ENCODE assay signal across 2 cellular contexts in the genomic region with DNA sequence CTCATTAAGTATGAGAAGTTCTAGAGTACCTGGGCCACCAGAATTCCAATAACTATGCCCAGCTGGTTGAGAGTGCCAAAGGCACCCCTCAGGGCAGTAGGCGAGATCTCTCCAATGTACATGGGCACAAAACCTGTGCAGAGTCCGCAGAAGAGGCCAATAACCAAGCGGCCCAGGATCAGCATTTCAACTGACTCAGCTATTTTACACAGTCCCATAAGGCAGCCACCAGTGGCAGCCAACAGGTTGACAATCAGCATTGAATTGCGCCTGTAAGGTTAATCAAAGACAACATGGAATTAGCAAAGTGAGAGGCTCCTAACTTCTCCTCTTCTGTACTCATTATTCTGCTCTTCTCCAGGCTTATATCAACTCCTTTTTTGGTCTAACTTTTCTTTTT.
TF ChIP-seq lines count a peak whose summit lies in the region.

No MANE protein-coding gene starts in this region.

TF ChIP-seq in K562, 482 proteins besides CTCF, POLR2A, EP300 and RAD21:
- peak; percentile 76 for TF ChIP-seq MAFF (IDR thresholded peaks at IDR 0.05; ENCODE audit: low read length)
- peak; percentile 82 for TF ChIP-seq MAFG (tag; conservative IDR thresholded peaks at IDR 0.05)
- peak; percentile 85 for TF ChIP-seq C11orf30 (IDR thresholded peaks at IDR 0.05; ENCODE audit: low read depth)
- peak; percentile 67 for TF ChIP-seq MAFK (IDR thresholded peaks at IDR 0.05; ENCODE audit: low read length)
- peak; percentile 89 for TF ChIP-seq ZNF316 (IDR thresholded peaks at IDR 0.05)

TF ChIP-seq in HepG2, 621 proteins besides CTCF, POLR2A, EP300 and RAD21:
- TF ChIP-seq MAFK (conservative IDR thresholded peaks at IDR 0.05 in 1 of 2, IDR thresholded peaks at IDR 0.05 in 1 of 2; ENCODE audit: low read length in 2 of 2) = peak; percentile 66 to 84
- TF ChIP-seq MAFF (IDR thresholded peaks at IDR 0.05; ENCODE audit: low read depth, low read length) = peak; percentile 79
TF ChIP-seq in HepG2: peak in this region for 2; not testable (repeated sequence) for 619.
